1 cellular context compared by ENCODE assay signal in genomic region chr6:43904311-43905123, GRCh38.
TF ChIP-seq lines count a peak whose summit lies in the region.

No MANE protein-coding gene starts in this region.

TF ChIP-seq in K562, 482 proteins besides CTCF, POLR2A, EP300 and RAD21 (continued from another document and continues in another):
- TF ChIP-seq MLLT1 (IDR thresholded peaks at IDR 0.05) = peak; percentile 82 to 90
- no peak for TF ChIP-seq NR2C2 (CRISPR knock-in tag; IDR thresholded peaks at IDR 0.05)
- TF ChIP-seq NR2C2 (tag; IDR thresholded peaks at IDR 0.05) = peak; percentile 50; the same call in 1 of the 2 replicates
- no peak for TF ChIP-seq ASH1L (IDR thresholded peaks at IDR 0.05; ENCODE audit: borderline replicate concordance, low read depth, partially characterized antibody)
- no peak for TF ChIP-seq HOXB6 (CRISPR knock-in tag; IDR thresholded peaks at IDR 0.05; ENCODE audit: borderline replicate concordance)
- TF ChIP-seq LEF1 (IDR thresholded peaks at IDR 0.05) = 0 out of 2 replicates have a peak, but pooled peaks have one; percentile 13
- TF ChIP-seq KLF13 (tag; IDR thresholded peaks at IDR 0.05; ENCODE audit: borderline replicate concordance, low read depth) = no peak
- TF ChIP-seq RERE (CRISPR knock-in tag; IDR thresholded peaks at IDR 0.05; ENCODE audit: borderline replicate concordance) = no peak
- no peak for TF ChIP-seq ZBTB17 (CRISPR knock-in tag; IDR thresholded peaks at IDR 0.05)
- peak in 1 of 2 experiments; percentile 39 for TF ChIP-seq AFF1 (IDR thresholded peaks at IDR 0.05; ENCODE audit: low read depth in 1 of 2, partially characterized antibody in 2 of 2)
- TF ChIP-seq HNRNPUL1 (IDR thresholded peaks at IDR 0.05; ENCODE audit: low read length) = no peak
- TF ChIP-seq ZNF408 (CRISPR knock-in tag; IDR thresholded peaks at IDR 0.05; ENCODE audit: low read depth) = no peak
- no peak for TF ChIP-seq NFE2L1 (tag; IDR thresholded peaks at IDR 0.05; ENCODE audit: borderline replicate concordance, low read depth)
- TF ChIP-seq DIDO1 (tag; IDR thresholded peaks at IDR 0.05; ENCODE audit: low read depth) = no peak
- TF ChIP-seq ELF2 (CRISPR knock-in tag; IDR thresholded peaks at IDR 0.05) = no peak
- no peak for TF ChIP-seq AFF4 (CRISPR knock-in tag; IDR thresholded peaks at IDR 0.05)
- TF ChIP-seq POLR2AphosphoS5 (IDR thresholded peaks at IDR 0.05; ENCODE audit: control insufficient read depth, insufficient read depth, low read depth, low read length) = no peak
- no peak for TF ChIP-seq THRA (IDR thresholded peaks at IDR 0.05)
- TF ChIP-seq SMAD3 (CRISPR knock-in tag; conservative IDR thresholded peaks at IDR 0.05) = no peak
- TF ChIP-seq GABPB2 (CRISPR knock-in tag; conservative IDR thresholded peaks at IDR 0.05) = no peak
- no peak for TF ChIP-seq TRIM24 (IDR thresholded peaks at IDR 0.05)
- TF ChIP-seq ELK3 (CRISPR knock-in tag; IDR thresholded peaks at IDR 0.05) = no peak
- TF ChIP-seq ELK1 (CRISPR knock-in tag; IDR thresholded peaks at IDR 0.05) = no peak
- no peak for TF ChIP-seq ELF1 (tag; IDR thresholded peaks at IDR 0.05)
- TF ChIP-seq JUND (IDR thresholded peaks at IDR 0.05; ENCODE audit: borderline replicate concordance, low read depth, low read length) = peak; percentile 94
- TF ChIP-seq JUND (tag; IDR thresholded peaks at IDR 0.05; ENCODE audit: borderline replicate concordance, low read depth, low read length) = peak; percentile 89
- no peak for TF ChIP-seq CHD4 (IDR thresholded peaks at IDR 0.05; ENCODE audit: insufficient read depth, insufficient replicate concordance, low read depth, low read length, poor library complexity, severe bottlenecking)
- TF ChIP-seq KLF6 (CRISPR knock-in tag; IDR thresholded peaks at IDR 0.05; ENCODE audit: borderline replicate concordance) = no peak
